ENCODE assay signal across 18 cellular contexts in the genomic region with DNA sequence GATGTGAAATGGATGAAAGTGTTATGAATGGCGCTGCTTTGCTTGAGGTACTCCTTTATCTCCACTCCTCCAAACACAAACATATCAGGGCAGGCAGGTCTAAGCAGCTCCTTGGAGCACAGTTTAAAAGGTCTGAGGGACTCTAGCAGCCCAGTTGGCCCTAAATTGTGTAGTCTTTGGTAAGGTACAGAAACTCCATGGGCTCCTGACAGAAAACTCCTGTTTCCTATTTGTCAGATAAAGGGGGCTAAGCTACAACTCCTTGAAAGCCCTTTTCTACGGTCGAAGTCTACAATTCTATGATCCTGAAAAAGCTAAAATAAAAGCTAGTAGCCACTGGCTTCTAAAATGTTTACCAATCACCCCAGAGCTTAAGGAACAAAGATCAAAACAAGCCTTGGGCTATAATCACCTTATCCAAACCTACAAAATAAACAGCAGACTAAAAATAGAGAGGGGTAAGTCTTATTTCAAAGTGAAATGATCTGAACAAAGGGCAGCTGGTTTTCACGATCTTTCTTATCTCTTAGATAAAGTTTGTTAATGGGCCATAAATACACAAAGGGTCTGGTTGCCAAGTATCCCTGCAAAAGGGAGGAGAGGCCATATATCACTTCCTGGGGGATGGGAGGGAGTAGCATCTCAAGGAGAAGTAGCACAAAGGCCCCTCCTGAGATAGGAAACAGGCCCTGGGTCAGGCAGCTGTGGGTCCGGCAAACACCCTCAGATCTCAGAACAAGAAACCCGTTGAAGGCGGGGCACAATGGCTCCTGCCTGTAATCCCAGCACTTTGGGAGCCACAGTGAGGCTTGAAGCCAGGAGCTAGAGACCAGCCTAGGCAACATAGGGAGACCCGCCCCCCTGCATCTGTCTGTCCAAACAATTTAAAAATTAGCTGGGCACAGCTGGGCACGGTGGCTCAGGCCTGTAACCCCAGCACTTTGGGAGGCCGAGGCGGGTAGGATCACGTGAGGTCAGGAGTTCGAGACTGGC. TPM values are rescaled to one million over a fixed set of nuclear protein-coding genes. Genes with fewer than 3 reads are reported as not detected.
DNase-seq lines count a peak whose midpoint lies in the region; FAIRE-seq and TF ChIP-seq lines count a peak whose summit lies in the region.
"Had no signal": no experiment of that assay in that cellular context is flagged by ENCODE, and none has a peak within 500 bp of the region (broad histone marks: within the 10 kb centered on the region; RNA-seq: fewer than 3 reads in every experiment).

No MANE protein-coding gene starts in this region.

- no peaks in the 10 kb centered on the region for H3K9me3 ChIP-seq in endodermal cell (ENCODE audit: control insufficient read depth, low read length)
- H3K9me3 ChIP-seq: heart left ventricle, psoas muscle had no signal

- peaks cover 32% of the 10 kb centered on the region for H3K4me1 Mint-ChIP-seq in endodermal cell
- peaks cover 7% of the 10 kb centered on the region for H3K4me1 Mint-ChIP-seq in neural crest cell
- H3K4me1 Mint-ChIP-seq: CD14-positive monocyte had no signal

- H3K4me3 Mint-ChIP-seq in endodermal cell (peak overlapping the region; percentile 23), neural crest cell (no peak overlapping the region)
- H3K4me3 Mint-ChIP-seq: CD14-positive monocyte; stimulated activated naive CD8-positive, alpha-beta T cell treated with anti-CD3 and anti-CD28 coated beads, Interleukin-15, Interleukin-2, amounts not matched to agents 100 ng/mL and 50 ng/mL, for 24 hours had no signal

- peak overlapping the region; percentile 74 for H3K27ac ChIP-seq in endodermal cell (ENCODE audit: low read depth, low read length)
- H3K27ac ChIP-seq: heart left ventricle, psoas muscle, SK-N-MC had no signal

- no peaks in the 10 kb centered on the region for H3K27me3 Mint-ChIP-seq in endodermal cell (ENCODE audit: insufficient read depth)
- no peaks in the 10 kb centered on the region for H3K27me3 Mint-ChIP-seq in neural crest cell (ENCODE audit: low read depth)
- H3K27me3 Mint-ChIP-seq: stimulated activated naive CD8-positive, alpha-beta T cell treated with anti-CD3 and anti-CD28 coated beads, Interleukin-15, Interleukin-2, amounts not matched to agents 100 ng/mL and 50 ng/mL, for 24 hours had no signal

- WGBS in endodermal cell (ENCODE audit: insufficient coverage in 1 of 2, insufficient read length in 1 of 2), 2 experiments = 61 to 72% methylated on average over 8 to 12 of the region's 13 CpGs

- FAIRE-seq in urothelium cell line (lab: Jason Lieb, UNC) = no peak
- FAIRE-seq: endometrium had no signal

- H3K4me1 ChIP-seq in endodermal cell (ENCODE audit: control insufficient read depth, insufficient read depth, low read length) = peaks cover 11% of the 10 kb centered on the region
- H3K4me1 ChIP-seq: psoas muscle had no signal

- TF ChIP-seq CTCF in endodermal cell (conservative IDR thresholded peaks at IDR 0.05) (no peak), neural crest cell (conservative IDR thresholded peaks at IDR 0.05) (no peak)

- no peaks in the 10 kb centered on the region for H3K27me3 ChIP-seq in endodermal cell (ENCODE audit: control insufficient read depth, insufficient read depth, low read length, poor library complexity, severe bottlenecking)
- H3K27me3 ChIP-seq: heart left ventricle had no signal

- H3K27ac Mint-ChIP-seq in endodermal cell = peak overlapping the region; percentile 95
- peak overlapping the region; percentile 96 for H3K27ac Mint-ChIP-seq in neural crest cell (ENCODE audit: unreplicated experiment)
- H3K27ac Mint-ChIP-seq: stimulated activated naive CD8-positive, alpha-beta T cell treated with anti-CD3 and anti-CD28 coated beads, Interleukin-15, Interleukin-2, amounts not matched to agents 100 ng/mL and 50 ng/mL, for 24 hours had no signal

- no peaks in the 10 kb centered on the region for H3K36me3 ChIP-seq in endodermal cell (ENCODE audit: control insufficient read depth, insufficient read depth, low read length)
- H3K36me3 ChIP-seq: heart left ventricle had no signal

- peak overlapping the region; percentile 60 for H3K9ac ChIP-seq in endodermal cell (ENCODE audit: extremely low read depth, low read length, poor library complexity, severe bottlenecking)

- peak; percentile 79 for DNase-seq in DMS79 (lab: John Stamatoyannopoulos, UW)
- peak; percentile 92 for DNase-seq in NCI-H146 (lab: John Stamatoyannopoulos, UW)
- DNase-seq in endodermal cell = peak; percentile 82
- no peak for DNase-seq in neural crest cell (ENCODE audit: low read depth, low spot score)
- DNase-seq in NCI-H748 (lab: John Stamatoyannopoulos, UW; ENCODE audit: unreplicated experiment) = no peak
- DNase-seq in AG08396 (ENCODE audit: low spot score) = no peak
- no peak for DNase-seq in urothelium cell line (ENCODE audit: low spot score)
- no peak for DNase-seq in stimulated activated CD8-positive, alpha-beta memory T cell treated with anti-CD3 and anti-CD28 coated beads, Interleukin-4, amount 100 ng/mL, for 48 hours
- DNase-seq: activated T-cell treated with anti-CD3 and anti-CD28 coated beads, Interleukin-2, amount 50 U/mL, for 48 hours; heart left ventricle; NK-92 treated with Interleukin-12 subunit alpha and Interleukin-12 subunit beta, amount 100 ng/mL, for 24 hours; psoas muscle; stimulated activated CD4-positive, alpha-beta T cell treated with anti-CD3 and anti-CD28 coated beads, Interleukin-4, amount 100 ng/mL, for 1 hour had no signal

- H3K9me3 Mint-ChIP-seq in endodermal cell = no peaks in the 10 kb centered on the region
- H3K9me3 Mint-ChIP-seq in neural crest cell = no peaks in the 10 kb centered on the region
- H3K9me3 Mint-ChIP-seq: stimulated activated naive CD8-positive, alpha-beta T cell treated with anti-CD3 and anti-CD28 coated beads, Interleukin-15, Interleukin-2, amounts not matched to agents 100 ng/mL and 50 ng/mL, for 24 hours had no signal

- H3K4me3 ChIP-seq in endodermal cell (ENCODE audit: low read length) = peak overlapping the region; percentile 70
- H3K4me3 ChIP-seq: heart left ventricle, lung, psoas muscle, SK-N-MC had no signal

- H3K36me3 Mint-ChIP-seq in endodermal cell (ENCODE audit: low read depth) (no peaks in the 10 kb centered on the region), neural crest cell (ENCODE audit: low read depth) (no peaks in the 10 kb centered on the region)
- H3K36me3 Mint-ChIP-seq: CD14-positive monocyte had no signal

RNA-seq across cellular contexts. Expression of a gene that starts 28.3 kb away (rescaled TPM):
- total RNA-seq in endodermal cell (10 to 100 TPM; 25.4 to 27.2 TPM), neural crest cell (26.4 and 29.4 TPM in 2 replicates)
- polyA plus RNA-seq in endodermal cell (2013, experiment 1 of 2) = 18.5 TPM
- polyA plus RNA-seq in endodermal cell (2013, experiment 2 of 2) = 19.5 TPM

Comparison
In these comparisons a context has a peak if more than half of its experiments do, and no peak if none do; other contexts are left out.
1. DNase-seq: peak in DMS79 (single experiment), NCI-H146 (single experiment) and endodermal cell (single experiment); none in neural crest cell (single experiment), NCI-H748 (single experiment), AG08396 (single experiment), urothelium cell line (single experiment) and stimulated activated CD8-positive, alpha-beta memory T cell treated with anti-CD3 and anti-CD28 coated beads, Interleukin-4, amount 100 ng/mL, for 48 hours (single experiment).